ENCODE assay signal across 8 cellular contexts in genomic region chr2:205139822-205140612, GRCh38.
A peak's percentile ranks its signal among the peaks of the same experiment; 100 is the strongest.
DNase-seq lines count a peak whose midpoint lies in the region; ATAC-seq and TF ChIP-seq lines count a peak whose summit lies in the region.

No MANE protein-coding gene starts in this region.

- 44 to 51% (median 45%) methylated on average over 9 of the region's 9 CpGs for WGBS in heart left ventricle, 4 donors
- 88% methylated on average over 9 of the region's 9 CpGs for WGBS in aorta, 2 donors

- H3K27ac ChIP-seq in heart left ventricle, result no peak overlapping the region
- no peak overlapping the region for H3K27ac ChIP-seq in aorta (ENCODE audit: low read depth in 1 of 2, low read length in 2 of 2)

- TF ChIP-seq CTCF in heart left ventricle (IDR thresholded peaks at IDR 0.05), result no peak

- H3K4me1 ChIP-seq in heart left ventricle (peaks cover 0 to 13% (median 0%) of the 10 kb centered on the region in 12 donors), aorta (ENCODE audit: control insufficient read depth in 1 of 2, insufficient read depth in 2 of 2, low read length in 2 of 2) (no peaks in the 10 kb centered on the region)

- no peak for TF ChIP-seq POLR2A in heart left ventricle (IDR thresholded peaks at IDR 0.05)

- H3K9me3 ChIP-seq in heart left ventricle (peaks cover 0 to 7% (median 0%) of the 10 kb centered on the region in 12 donors), aorta (ENCODE audit: control insufficient read depth, low read length) (no peaks in the 10 kb centered on the region)

- H3K27me3 ChIP-seq in heart left ventricle (no peaks in the 10 kb centered on the region), aorta (ENCODE audit: control insufficient read depth in 1 of 2, insufficient read depth in 2 of 2, low read length in 1 of 2) (no peaks in the 10 kb centered on the region)

- H3K36me3 ChIP-seq in heart left ventricle (no peaks in the 10 kb centered on the region), aorta (ENCODE audit: control insufficient read depth in 1 of 2, insufficient read depth in 2 of 2, low read length in 1 of 2) (peaks cover 0 to 2% of the 10 kb centered on the region in 2 donors)

- intact Hi-C loops in heart left ventricle (cut with DNase I), result no loop called here
- intact Hi-C loops in cardiac septum (cut with DNase I), result no loop called here
- intact Hi-C loops in aorta (cut with DNase I), result no loop called here

- H3K4me3 ChIP-seq in heart left ventricle (no peak overlapping the region), aorta (ENCODE audit: low read length in 2 of 2) (no peak overlapping the region)

- peak in 2 of 4 donors; percentile 63 to 71 for ATAC-seq in heart left ventricle
- ATAC-seq in aorta (ENCODE audit: low FRiP score), result peak; percentile 79
- no peak for ATAC-seq in HG02885 (IDR thresholded peaks at IDR 0.05; ENCODE audit: poor library complexity, unreplicated experiment)

- DNase-seq in heart left ventricle (peak in 3 of 5 donors; percentile 19 to 30 (median 20)), cardiac septum (ENCODE audit: low spot score) (no peak), NCI-H1417 treated with DMSO at 0.1 percent for 48 hours (lab: John Stamatoyannopoulos, UW) (peak; percentile 27), iPS DF 19.7 (ENCODE audit: low read depth, low spot score) (peak; percentile 61), aorta (peak in 1 of 2 donors; percentile 52), germinal center (ENCODE audit: low spot score) (no peak)
- DNase-seq in stimulated activated CD4-positive, alpha-beta T cell treated with anti-CD3 and anti-CD28 coated beads, Interleukin-12 subunit alpha, Interleukin-12 subunit beta, amount 100 ng/mL, for 4 hours, result no peak

Comparison
In these comparisons a context has a peak if more than half of its experiments do, and no peak if none do; other contexts are left out.
1. DNase-seq: peak in heart left ventricle (3 of 5), NCI-H1417 treated with DMSO at 0.1 percent for 48 hours (single experiment) and iPS DF 19.7 (single experiment); none in cardiac septum (single experiment), germinal center (single experiment) and stimulated activated CD4-positive, alpha-beta T cell treated with anti-CD3 and anti-CD28 coated beads, Interleukin-12 subunit alpha, Interleukin-12 subunit beta, amount 100 ng/mL, for 4 hours (single experiment).